ENCODE assay signal across 19 cellular contexts in the genomic region with DNA sequence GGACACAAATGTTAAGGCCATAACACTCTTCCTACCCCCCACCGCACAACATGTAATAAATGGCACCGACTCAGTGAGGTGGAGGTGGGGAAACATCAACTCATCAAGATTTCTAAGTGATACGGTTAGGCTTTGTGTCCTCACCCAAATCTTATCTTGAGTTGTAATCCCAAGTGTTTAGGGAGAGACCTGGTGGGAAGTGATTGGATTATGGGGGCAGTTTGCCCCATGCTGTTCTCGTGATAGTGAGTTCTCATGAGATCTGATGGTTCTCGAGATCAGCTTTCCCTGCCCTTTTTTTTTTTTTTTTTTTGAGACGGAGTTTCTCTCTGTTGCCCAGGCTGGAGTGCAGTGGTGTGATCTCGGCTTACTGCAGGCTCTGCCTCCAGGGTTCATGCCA. TPM values are rescaled to one million over a fixed set of nuclear protein-coding genes. Genes with fewer than 3 reads are reported as not detected.
DNase-seq lines count a peak whose midpoint lies in the region; ATAC-seq and TF ChIP-seq lines count a peak whose summit lies in the region.
"Had no signal": no experiment of that assay in that cellular context is flagged by ENCODE, and none has a peak within 500 bp of the region (broad histone marks: within the 10 kb centered on the region; RNA-seq: fewer than 3 reads in every experiment).

No MANE protein-coding gene starts in this region.

- peak; percentile 28 for DNase-seq in NCI-H82 (lab: John Stamatoyannopoulos, UW)
- DNase-seq in NCI-H82 treated with DMSO at 0.1 percent for 48 hours (lab: John Stamatoyannopoulos, UW; ENCODE audit: unreplicated experiment), result no peak
- no peak for DNase-seq in HEK293T (ENCODE audit: extremely low spot score)
- DNase-seq in osteoblast (ENCODE audit: insufficient read length, low spot score, missing footprints), result peak; percentile 62
- no peak for DNase-seq in NOMO-1 treated with dmso at 0.1 percent for 144 hours (lab: John Stamatoyannopoulos, UW; ENCODE audit: unreplicated experiment)
- DNase-seq: 8988T; ACHN; AML-193; BE2C; Caco-2; CD4-positive, CD25-positive, alpha-beta regulatory T cell; CD8-positive, alpha-beta T cell; DMS153; DND-41; GOT3 had no signal

- no peaks in the 10 kb centered on the region for H3K79me2 ChIP-seq in osteoblast (ENCODE audit: insufficient read depth, low read length)

- no peak overlapping the region for H3K4me3 ChIP-seq in osteoblast (ENCODE audit: insufficient read depth, low read length)
- H3K4me3 ChIP-seq: A549, HAP-1 had no signal

- H3K36me3 ChIP-seq in osteoblast (ENCODE audit: insufficient read depth, low read length), result no peaks in the 10 kb centered on the region
- H3K36me3 ChIP-seq: BE2C, HAP-1 had no signal

- no peaks in the 10 kb centered on the region for H3K9me3 ChIP-seq in osteoblast (ENCODE audit: low read depth, low read length)
- H3K9me3 ChIP-seq: A549, BE2C, Caco-2, HAP-1 had no signal

- ATAC-seq in activated CD4-positive, CD25-positive, alpha-beta regulatory T cell treated with anti-CD3 and anti-CD28 coated beads, Interleukin-2, amount 50 U/mL, for 24 hours, result no peak
- ATAC-seq: A549; CD8-positive, alpha-beta T cell had no signal

- H4K20me1 ChIP-seq in osteoblast (ENCODE audit: insufficient read depth, low read length), result no peaks in the 10 kb centered on the region

- no peaks in the 10 kb centered on the region for H3K4me1 ChIP-seq in osteoblast (ENCODE audit: insufficient read depth, low read length)
- H3K4me1 ChIP-seq: A549, Caco-2, HAP-1 had no signal

- CTCF ChIA-PET in HEK293T (lab: Yijun Ruan, JAX), result interaction anchor here (1.2 kb wide), 1 partner anchor 205 kb away, joined by 3 read pairs; no protein-coding TSS in a partner anchor

- no peak overlapping the region for H3K27ac ChIP-seq in osteoblast (ENCODE audit: low read depth, low read length)
- H3K27ac ChIP-seq: A549, C4-2B had no signal

- no peak for TF ChIP-seq CTCF in osteoblast (IDR thresholded peaks at IDR 0.05; ENCODE audit: extremely low read depth, low read depth, low read length)

- H3K27me3 ChIP-seq in osteoblast (ENCODE audit: insufficient read depth, low read length), result peaks cover 9% of the 10 kb centered on the region
- H3K27me3 ChIP-seq: BE2C had no signal

- no peak overlapping the region for H3K4me2 ChIP-seq in osteoblast (ENCODE audit: insufficient read depth, low read length)
- H3K4me2 ChIP-seq: A549 had no signal

- H2AFZ ChIP-seq in osteoblast (ENCODE audit: low read length), result no peak overlapping the region

- POLR2A ChIA-PET in HEK293T (lab: Yijun Ruan, JAX), result no interaction called here

TF ChIP-seq in HEK293T, 16 proteins besides CTCF, POLR2A, EP300 and RAD21:
- TF ChIP-seq ZNF384 (IDR thresholded peaks at IDR 0.05), result peak; percentile 43; the same call in 1 of the 2 replicates
- no peak for TF ChIP-seq LEF1 (IDR thresholded peaks at IDR 0.05; ENCODE audit: borderline replicate concordance)

RNA-seq across cellular contexts. Expression of a gene that starts 51.0 kb away (rescaled TPM):
- total RNA-seq in osteoblast, result not detected in 2 replicates
- total RNA-seq: CD4-positive, CD25-positive, alpha-beta regulatory T cell; CD8-positive, alpha-beta T cell had no signal

Comparison
In these comparisons a context has a peak if more than half of its experiments do, and no peak if none do; other contexts are left out.
1. DNase-seq: peak in NCI-H82 (single experiment) and osteoblast (single experiment); none in NCI-H82 treated with DMSO at 0.1 percent for 48 hours (single experiment), HEK293T (single experiment) and NOMO-1 treated with dmso at 0.1 percent for 144 hours (single experiment).